Comparison of ENCODE assay signal across 17 cellular contexts in the genomic region with DNA sequence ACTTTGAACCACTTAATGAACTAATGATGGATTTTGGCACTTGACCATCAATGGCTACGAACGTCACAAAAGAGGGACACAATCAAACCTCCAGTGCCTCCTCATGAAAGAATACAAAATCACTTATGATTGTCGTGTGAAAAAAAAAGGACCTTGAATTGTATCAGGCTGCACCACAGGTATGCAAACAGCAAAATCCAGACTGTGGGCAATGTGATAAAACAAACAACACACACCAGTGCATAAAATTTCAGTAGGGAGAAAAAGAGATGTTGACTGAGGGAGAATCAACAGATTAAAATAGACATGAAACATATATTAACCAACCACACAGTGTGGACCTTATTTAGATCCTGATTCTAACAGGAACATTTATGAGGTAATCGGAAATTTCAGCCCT. TPM values are rescaled to one million over a fixed set of nuclear protein-coding genes. Genes with fewer than 3 reads are reported as not detected.
"Had no signal": no experiment of that assay in that cellular context is flagged by ENCODE, and none has a peak within 500 bp of the region (broad histone marks: within the 10 kb centered on the region; RNA-seq: fewer than 3 reads in every experiment).

No MANE protein-coding gene starts in this region.

- H3K36me3 ChIP-seq: ascending aorta, thoracic aorta had no signal

- H3K27me3 ChIP-seq: ascending aorta had no signal

- DNase-seq: activated CD4-positive, alpha-beta T cell treated with anti-CD3 and anti-CD28 coated beads for 36 hours; activated CD8-positive, alpha-beta memory T cell treated with anti-CD3 and anti-CD28 coated beads, Interleukin-2, amount 50 U/mL, for 4 hours; activated CD8-positive, alpha-beta T cell treated with anti-CD3 and anti-CD28 coated beads for 36 hours; activated gamma-delta T cell treated with Interleukin-2 at 50 U/mL for 16 hours; activated T-cell treated with anti-CD3 and anti-CD28 coated beads, Interleukin-2, amount 50 U/mL, for 72 hours; effector CD8-positive, alpha-beta T cell; foreskin melanocyte; head of caudate nucleus; retina; stimulated activated CD4-positive, alpha-beta T cell treated with anti-CD3 and anti-CD28 coated beads, Interleukin-4, amount 100 ng/mL, for 4 hours; stimulated activated naive CD8-positive, alpha-beta T cell treated with anti-CD3 and anti-CD28 coated beads, Interleukin-15, amount 100 ng/mL, for 72 hours; T1000 had no signal

- FAIRE-seq: bronchial epithelial cell had no signal

- H3K9me3 Mint-ChIP-seq: activated CD8-positive, alpha-beta T cell treated with anti-CD3 and anti-CD28 coated beads for 36 hours; neural crest cell had no signal

- H3K27me3 Mint-ChIP-seq: activated CD4-positive, alpha-beta T cell treated with anti-CD3 and anti-CD28 coated beads for 36 hours; activated CD8-positive, alpha-beta T cell treated with anti-CD3 and anti-CD28 coated beads for 36 hours; stimulated activated naive CD8-positive, alpha-beta T cell treated with anti-CD3 and anti-CD28 coated beads, Interleukin-15, amount 100 ng/mL, for 72 hours had no signal

- H3K4me1 Mint-ChIP-seq: activated CD4-positive, alpha-beta T cell treated with anti-CD3 and anti-CD28 coated beads for 36 hours; neural crest cell; stimulated activated naive CD8-positive, alpha-beta T cell treated with anti-CD3 and anti-CD28 coated beads, Interleukin-15, amount 100 ng/mL, for 72 hours had no signal

- H3K27ac ChIP-seq: ascending aorta, thoracic aorta had no signal

- ATAC-seq: activated CD4-positive, alpha-beta T cell treated with anti-CD3 and anti-CD28 coated beads for 36 hours; activated CD8-positive, alpha-beta T cell treated with anti-CD3 and anti-CD28 coated beads for 36 hours; activated T-cell treated with anti-CD3 and anti-CD28 coated beads, Interleukin-2, amount 50 U/mL, for 72 hours; left lobe of liver; stimulated activated naive CD8-positive, alpha-beta T cell treated with anti-CD3 and anti-CD28 coated beads, Interleukin-15, amount 100 ng/mL, for 72 hours had no signal

- H3K4me3 ChIP-seq: ascending aorta, thoracic aorta had no signal

- H3K4me3 Mint-ChIP-seq: activated CD4-positive, alpha-beta T cell treated with anti-CD3 and anti-CD28 coated beads for 36 hours; activated CD8-positive, alpha-beta T cell treated with anti-CD3 and anti-CD28 coated beads for 36 hours; activated T-cell treated with anti-CD3 and anti-CD28 coated beads, Interleukin-2, amount 50 U/mL, for 72 hours; neural crest cell; stimulated activated naive CD8-positive, alpha-beta T cell treated with anti-CD3 and anti-CD28 coated beads, Interleukin-15, amount 100 ng/mL, for 72 hours had no signal

- H3K9me3 ChIP-seq: thoracic aorta had no signal

- H3K27ac Mint-ChIP-seq: activated CD4-positive, alpha-beta T cell treated with anti-CD3 and anti-CD28 coated beads for 36 hours; activated CD8-positive, alpha-beta T cell treated with anti-CD3 and anti-CD28 coated beads for 36 hours; activated T-cell treated with anti-CD3 and anti-CD28 coated beads, Interleukin-2, amount 50 U/mL, for 72 hours; stimulated activated naive CD8-positive, alpha-beta T cell treated with anti-CD3 and anti-CD28 coated beads, Interleukin-15, amount 100 ng/mL, for 72 hours had no signal

RNA-seq across cellular contexts. Expression of gene TSPAN8, which starts 2.6 kb away (rescaled TPM):
- total RNA-seq: activated CD4-positive, alpha-beta T cell treated with anti-CD3 and anti-CD28 coated beads for 36 hours; activated CD8-positive, alpha-beta T cell treated with anti-CD3 and anti-CD28 coated beads for 36 hours; activated T-cell treated with anti-CD3 and anti-CD28 coated beads, Interleukin-2, amount 50 U/mL, for 72 hours; bronchial epithelial cell; neural crest cell had no signal
